Comparison of ENCODE assay signal across 31 cellular contexts in the genomic region with DNA sequence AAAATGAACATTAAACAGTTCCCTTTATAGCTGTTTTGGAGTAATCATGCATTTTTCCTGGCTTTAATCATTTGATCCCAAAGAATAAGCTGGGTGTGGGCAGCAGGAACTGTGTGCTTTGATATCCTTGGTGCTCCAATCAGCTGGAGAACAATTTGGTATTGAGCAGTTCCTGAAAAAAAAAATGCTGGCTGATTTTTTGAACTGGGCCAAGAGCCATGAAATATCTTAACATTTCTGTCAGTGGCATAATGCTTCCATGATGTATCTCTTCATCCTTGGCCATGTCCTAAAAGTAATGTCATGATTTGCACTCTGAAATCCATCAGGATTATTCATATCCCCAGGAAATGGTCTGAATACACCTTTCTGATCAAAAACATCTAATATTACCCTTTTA.
"Had no signal": no experiment of that assay in that cellular context is flagged by ENCODE, and none has a peak within 500 bp of the region (broad histone marks: within the 10 kb centered on the region; RNA-seq: fewer than 3 reads in every experiment).

No MANE protein-coding gene starts in this region.

- H3K27ac ChIP-seq: ascending aorta, cardiac muscle cell, VCaP had no signal

- H3K36me3 ChIP-seq: ascending aorta, cardiac muscle cell had no signal

- DNase-seq: activated B cell treated with CpG ODN at 0.5 μM for 24 hours; activated CD4-positive, alpha-beta memory T cell treated with anti-CD3 and anti-CD28 coated beads for 36 hours; activated CD4-positive, alpha-beta T cell treated with anti-CD3 and anti-CD28 coated beads for 4 hours; activated CD4-positive, alpha-beta T cell treated with anti-CD3 and anti-CD28 coated beads, Interleukin-2, amount 10 ng/mL, durations not matched to agents 24 days and 14 days; activated CD4-positive, alpha-beta T cell treated with anti-CD3 and anti-CD28 coated beads, Interleukin-2, amount 50 U/mL, for 1 hour; activated CD4-positive, alpha-beta T cell treated with anti-CD3 and anti-CD28 coated beads, Interleukin-2, amount 50 U/mL, for 4 hours; activated CD4-positive, CD25-positive, alpha-beta regulatory T cell treated with anti-CD3 and anti-CD28 coated beads, Interleukin-2, amount 50 U/mL, for 72 hours; activated CD8-positive, alpha-beta memory T cell treated with anti-CD3 and anti-CD28 coated beads, Interleukin-2, amount 50 U/mL, for 4 hours; activated CD8-positive, alpha-beta T cell treated with anti-CD3 and anti-CD28 coated beads for 36 hours; activated effector memory CD4-positive, alpha-beta T cell treated with anti-CD3 and anti-CD28 coated beads, Interleukin-2, amount 50 U/mL, for 16 hours; activated gamma-delta T cell treated with Interleukin-2 at 50 U/mL for 16 hours; activated naive CD4-positive, alpha-beta T cell; activated naive CD4-positive, alpha-beta T cell treated with anti-CD3 and anti-CD28 coated beads for 36 hours; activated naive CD4-positive, alpha-beta T cell treated with anti-CD3 and anti-CD28 coated beads, Interleukin-2, amount 50 U/mL, for 16 hours; activated naive CD8-positive, alpha-beta T cell treated with anti-CD3 and anti-CD28 coated beads for 36 hours; activated T-cell treated with anti-CD3 and anti-CD28 coated beads for 4 hours; activated T-cell treated with anti-CD3 and anti-CD28 coated beads, Interleukin-2, amount 50 U/mL, for 1 hour; activated T-cell treated with anti-CD3 and anti-CD28 coated beads, Interleukin-2, amount 50 U/mL, for 4 hours; activated T-cell treated with anti-CD3 and anti-CD28 coated beads, Interleukin-2, amount 50 U/mL, for 72 hours; amygdala; anterior cingulate cortex; caudate nucleus; cerebellar nuclear complex; T-helper 1 cell; T-helper 2 cell; T-helper 9 cell had no signal

- H3K27me3 ChIP-seq: ascending aorta, cardiac muscle cell had no signal

- H3K9me3 ChIP-seq: ascending aorta had no signal

- H3K4me3 ChIP-seq: ascending aorta, cardiac muscle cell had no signal

- ATAC-seq: activated CD8-positive, alpha-beta T cell treated with anti-CD3 and anti-CD28 coated beads for 36 hours; activated naive CD4-positive, alpha-beta T cell treated with anti-CD3 and anti-CD28 coated beads, Interleukin-2, amount 50 U/mL, for 72 hours; activated T-cell treated with anti-CD3 and anti-CD28 coated beads, Interleukin-2, amount 50 U/mL, for 4 hours; activated T-cell treated with anti-CD3 and anti-CD28 coated beads, Interleukin-2, amount 50 U/mL, for 72 hours; activated T-helper 17 cell treated with anti-CD3 and anti-CD28 coated beads, Interleukin-2, amount 50 U/mL, for 72 hours had no signal

- H3K4me1 ChIP-seq: ascending aorta had no signal
